Comparison of ENCODE assay signal across 14 cellular contexts in genomic region chr4:153131478-153132069, GRCh38.
DNase-seq lines count a peak whose midpoint lies in the region; ATAC-seq and TF ChIP-seq lines count a peak whose summit lies in the region.
"Had no signal": no experiment of that assay in that cellular context is flagged by ENCODE, and none has a peak within 500 bp of the region (broad histone marks: within the 10 kb centered on the region; RNA-seq: fewer than 3 reads in every experiment).

No MANE protein-coding gene starts in this region.

- H3K4me1 ChIP-seq in CD8-positive, alpha-beta T cell (ENCODE audit: insufficient read depth, low read length) = peaks cover 3% of the 10 kb centered on the region
- peaks cover 16% of the 10 kb centered on the region for H3K4me1 ChIP-seq in MM.1S (ENCODE audit: low read length)

- H3K27ac ChIP-seq in CD8-positive, alpha-beta T cell (ENCODE audit: low read depth, low read length) = no peak overlapping the region
- H3K27ac ChIP-seq in MM.1S (ENCODE audit: low read length) = no peak overlapping the region
- H3K27ac ChIP-seq: skin epidermis had no signal

- no peak overlapping the region for H3K27ac Mint-ChIP-seq in CD8-positive, alpha-beta T cell
- no peak overlapping the region for H3K27ac Mint-ChIP-seq in chondrocyte (ENCODE audit: unreplicated experiment)
- H3K27ac Mint-ChIP-seq in activated CD8-positive, alpha-beta memory T cell treated with anti-CD3 and anti-CD28 coated beads, Interleukin-2, amount 10 ng/mL, durations not matched to agents 7 days and 5 days = no peak overlapping the region
- no peak overlapping the region for H3K27ac Mint-ChIP-seq in activated T-helper 17 cell treated with anti-CD3 and anti-CD28 coated beads, Interleukin-2, amount 50 U/mL, for 72 hours
- H3K27ac Mint-ChIP-seq: activated naive CD4-positive, alpha-beta T cell treated with anti-CD3 and anti-CD28 coated beads, Interleukin-2, amount 50 U/mL, for 24 hours had no signal

- intact Hi-C loops in CD8-positive, alpha-beta T cell (cut with DNase I, micrococcal nuclease) = no loop called here

- no peaks in the 10 kb centered on the region for H3K36me3 ChIP-seq in CD8-positive, alpha-beta T cell (ENCODE audit: insufficient read depth, low read length)
- no peaks in the 10 kb centered on the region for H3K36me3 ChIP-seq in MM.1S (replicated peaks; ENCODE audit: insufficient read depth, low read length)

- DNase-seq in CD8-positive, alpha-beta T cell = no peak
- DNase-seq in MM.1S (no peak), chondrocyte (ENCODE audit: low spot score) (no peak), nucleus accumbens (lab: John Stamatoyannopoulos, UW) (peak in 49 of 56 donors; percentile 9 to 79 (median 51))
- no peak for DNase-seq in activated CD8-positive, alpha-beta memory T cell treated with anti-CD3 and anti-CD28 coated beads, Interleukin-2, amount 10 ng/mL, durations not matched to agents 7 days and 5 days
- DNase-seq: Calu3; effector memory CD4-positive, alpha-beta T cell; mucosa of descending colon; NCI-H526 treated with DMSO at 0.1 percent for 48 hours had no signal

- POLR2A ChIA-PET in CD8-positive, alpha-beta T cell (lab: Charles Lee) = no interaction called here

- H3K79me2 ChIP-seq in MM.1S (ENCODE audit: low read length) = no peaks in the 10 kb centered on the region

- peaks cover 5% of the 10 kb centered on the region; the same call in 1 of the 2 replicates for H3F3A ChIP-seq in MM.1S (ENCODE audit: insufficient read depth, low read length)

- H3K4me3 Mint-ChIP-seq in CD8-positive, alpha-beta T cell = no peak overlapping the region
- H3K4me3 Mint-ChIP-seq in chondrocyte (ENCODE audit: unreplicated experiment) = no peak overlapping the region
- no peak overlapping the region for H3K4me3 Mint-ChIP-seq in activated CD8-positive, alpha-beta memory T cell treated with anti-CD3 and anti-CD28 coated beads, Interleukin-2, amount 10 ng/mL, durations not matched to agents 7 days and 5 days
- no peak overlapping the region for H3K4me3 Mint-ChIP-seq in activated T-helper 17 cell treated with anti-CD3 and anti-CD28 coated beads, Interleukin-2, amount 50 U/mL, for 72 hours
- H3K4me3 Mint-ChIP-seq: activated naive CD4-positive, alpha-beta T cell treated with anti-CD3 and anti-CD28 coated beads, Interleukin-2, amount 50 U/mL, for 24 hours had no signal

- no peak for ATAC-seq in CD8-positive, alpha-beta T cell
- ATAC-seq in HG03139 (IDR thresholded peaks at IDR 0.05; ENCODE audit: unreplicated experiment) (no peak), GM21447 (IDR thresholded peaks at IDR 0.05; ENCODE audit: unreplicated experiment) (no peak)
- ATAC-seq in activated CD8-positive, alpha-beta memory T cell treated with anti-CD3 and anti-CD28 coated beads, Interleukin-2, amount 10 ng/mL, durations not matched to agents 7 days and 5 days = no peak
- ATAC-seq in activated T-helper 17 cell treated with anti-CD3 and anti-CD28 coated beads, Interleukin-2, amount 50 U/mL, for 72 hours (replicated peaks) = no peak
- ATAC-seq: mucosa of descending colon had no signal

- no peak overlapping the region for H2AFZ ChIP-seq in MM.1S (ENCODE audit: low read length)

- H3K4me1 Mint-ChIP-seq in CD8-positive, alpha-beta T cell (ENCODE audit: low read depth) = peaks cover 12% of the 10 kb centered on the region
- H3K4me1 Mint-ChIP-seq in chondrocyte (ENCODE audit: low read depth) = peaks cover 19% of the 10 kb centered on the region
- peaks cover 16% of the 10 kb centered on the region for H3K4me1 Mint-ChIP-seq in activated CD8-positive, alpha-beta memory T cell treated with anti-CD3 and anti-CD28 coated beads, Interleukin-2, amount 10 ng/mL, durations not matched to agents 7 days and 5 days
- peaks cover 15% of the 10 kb centered on the region for H3K4me1 Mint-ChIP-seq in activated T-helper 17 cell treated with anti-CD3 and anti-CD28 coated beads, Interleukin-2, amount 50 U/mL, for 72 hours

- TF ChIP-seq CTCF in CD8-positive, alpha-beta T cell (IDR thresholded peaks at IDR 0.05) = peak; percentile 27
- TF ChIP-seq CTCF in MM.1S (IDR thresholded peaks at IDR 0.05; ENCODE audit: low read length) (peak; percentile 18), chondrocyte (IDR thresholded peaks at IDR 0.05) (peak; percentile 68)

- no peak overlapping the region for H3K9ac ChIP-seq in MM.1S (ENCODE audit: low read length)

- no peaks in the 10 kb centered on the region for H3K9me2 ChIP-seq in MM.1S (replicated peaks; ENCODE audit: insufficient read depth, low read length)

- no peaks in the 10 kb centered on the region for H3K9me3 Mint-ChIP-seq in CD8-positive, alpha-beta T cell
- H3K9me3 Mint-ChIP-seq in chondrocyte (ENCODE audit: low read depth) = no peaks in the 10 kb centered on the region
- H3K9me3 Mint-ChIP-seq in activated CD8-positive, alpha-beta memory T cell treated with anti-CD3 and anti-CD28 coated beads, Interleukin-2, amount 10 ng/mL, durations not matched to agents 7 days and 5 days (ENCODE audit: low read depth) = no peaks in the 10 kb centered on the region
- H3K9me3 Mint-ChIP-seq in activated T-helper 17 cell treated with anti-CD3 and anti-CD28 coated beads, Interleukin-2, amount 50 U/mL, for 72 hours = no peaks in the 10 kb centered on the region
- H3K9me3 Mint-ChIP-seq: activated naive CD4-positive, alpha-beta T cell treated with anti-CD3 and anti-CD28 coated beads, Interleukin-2, amount 50 U/mL, for 24 hours had no signal

- no peak overlapping the region for H3K4me2 ChIP-seq in MM.1S (ENCODE audit: low read depth, low read length)

- H3K27me3 ChIP-seq in CD8-positive, alpha-beta T cell (ENCODE audit: insufficient read depth, low read length) = no peaks in the 10 kb centered on the region
- no peaks in the 10 kb centered on the region for H3K27me3 ChIP-seq in MM.1S (replicated peaks; ENCODE audit: insufficient read depth, low read length)

- H3K4me3 ChIP-seq in CD8-positive, alpha-beta T cell (ENCODE audit: low read depth, low read length) = no peak overlapping the region
- no peak overlapping the region for H3K4me3 ChIP-seq in MM.1S (ENCODE audit: low read length)
- H3K4me3 ChIP-seq: mucosa of descending colon, skin epidermis had no signal

- CTCF ChIA-PET in CD8-positive, alpha-beta T cell (lab: Charles Lee) = interaction anchor here (1.9 to 5.3 kb wide), 2 partner anchors 11 to 48 kb away, joined by 6 to 40 read pairs; no protein-coding TSS in a partner anchor
- CTCF ChIA-PET in activated CD8-positive, alpha-beta memory T cell treated with anti-CD3 and anti-CD28 coated beads, Interleukin-2, amount 10 ng/mL, durations not matched to agents 7 days and 5 days (lab: Charles Lee) = interaction anchor here (0.7 to 1.0 kb wide), 2 partner anchors 48 to 51 kb away, joined by 3 read pairs; no protein-coding TSS in a partner anchor

- no peaks in the 10 kb centered on the region for H3K9me3 ChIP-seq in CD8-positive, alpha-beta T cell (ENCODE audit: low read length)
- no peaks in the 10 kb centered on the region for H3K9me3 ChIP-seq in MM.1S (replicated peaks; ENCODE audit: insufficient read depth, low read length)
- H3K9me3 ChIP-seq: mucosa of descending colon had no signal

- no peaks in the 10 kb centered on the region for H4K20me1 ChIP-seq in MM.1S (ENCODE audit: insufficient read depth, low read length)

- no peaks in the 10 kb centered on the region for H3K36me3 Mint-ChIP-seq in CD8-positive, alpha-beta T cell
- H3K36me3 Mint-ChIP-seq in chondrocyte (ENCODE audit: low read depth) = no peaks in the 10 kb centered on the region
- H3K36me3 Mint-ChIP-seq in activated CD8-positive, alpha-beta memory T cell treated with anti-CD3 and anti-CD28 coated beads, Interleukin-2, amount 10 ng/mL, durations not matched to agents 7 days and 5 days = no peaks in the 10 kb centered on the region
- H3K36me3 Mint-ChIP-seq in activated T-helper 17 cell treated with anti-CD3 and anti-CD28 coated beads, Interleukin-2, amount 50 U/mL, for 72 hours (ENCODE audit: low read depth) = peaks cover 5% of the 10 kb centered on the region
- H3K36me3 Mint-ChIP-seq: activated naive CD4-positive, alpha-beta T cell treated with anti-CD3 and anti-CD28 coated beads, Interleukin-2, amount 50 U/mL, for 24 hours had no signal

- H3K27me3 Mint-ChIP-seq in CD8-positive, alpha-beta T cell (ENCODE audit: low read depth) = no peaks in the 10 kb centered on the region
- no peaks in the 10 kb centered on the region for H3K27me3 Mint-ChIP-seq in chondrocyte (ENCODE audit: low read depth)
- H3K27me3 Mint-ChIP-seq in activated CD8-positive, alpha-beta memory T cell treated with anti-CD3 and anti-CD28 coated beads, Interleukin-2, amount 10 ng/mL, durations not matched to agents 7 days and 5 days = peaks cover 61% of the 10 kb centered on the region
- H3K27me3 Mint-ChIP-seq in activated T-helper 17 cell treated with anti-CD3 and anti-CD28 coated beads, Interleukin-2, amount 50 U/mL, for 72 hours = no peaks in the 10 kb centered on the region
- H3K27me3 Mint-ChIP-seq: activated naive CD4-positive, alpha-beta T cell treated with anti-CD3 and anti-CD28 coated beads, Interleukin-2, amount 50 U/mL, for 24 hours had no signal

Comparison
In these comparisons a context has a peak if more than half of its experiments do, and no peak if none do; other contexts are left out.
1. DNase-seq: peak in nucleus accumbens (49 of 56); none in CD8-positive, alpha-beta T cell (0 of 7), MM.1S (single experiment), chondrocyte (single experiment) and activated CD8-positive, alpha-beta memory T cell treated with anti-CD3 and anti-CD28 coated beads, Interleukin-2, amount 10 ng/mL, durations not matched to agents 7 days and 5 days (single experiment).
2. CTCF ChIP-seq: peak in every context shown above with its lines; median percentile 68 in chondrocyte; 27 in CD8-positive, alpha-beta T cell; 18 in MM.1S.